19 cellular contexts compared by ENCODE assay signal in genomic region chr20:59690101-59690500, GRCh38.
"Had no signal": no experiment of that assay in that cellular context is flagged by ENCODE, and none has a peak within 500 bp of the region (broad histone marks: within the 10 kb centered on the region; RNA-seq: fewer than 3 reads in every experiment).

No MANE protein-coding gene starts in this region.

- FAIRE-seq: RCC 7860 had no signal

- H3K27ac ChIP-seq: HL-60, SJCRH30 had no signal

- H3K36me3 ChIP-seq: SJCRH30 had no signal

- DNase-seq: KBM-7, MV-4-11, NCI-H1048, NCI-H1105, NCI-H1417, NCI-H1436 treated with DMSO at 0.1 percent for 48 hours, NCI-H1694, NCI-H187 treated with DMSO at 0.1 percent for 48 hours, NCI-H2029 treated with DMSO at 0.1 percent for 48 hours, NCI-H2227 treated with DMSO at 0.1 percent for 48 hours, NCI-H524 treated with DMSO at 0.1 percent for 48 hours, NCI-H69, NCI-H774, RPMI8226, SHP77 treated with DMSO at 0.1 percent for 48 hours, SJCRH30 had no signal

- H3K4me3 ChIP-seq: SJCRH30 had no signal

- H3K4me1 ChIP-seq: SJCRH30 had no signal

- ATAC-seq: SK-N-SH treated with all-trans-retinoic acid at 6 μM for 48 hours had no signal
